Comparison of ENCODE assay signal across 8 cellular contexts in the genomic region with DNA sequence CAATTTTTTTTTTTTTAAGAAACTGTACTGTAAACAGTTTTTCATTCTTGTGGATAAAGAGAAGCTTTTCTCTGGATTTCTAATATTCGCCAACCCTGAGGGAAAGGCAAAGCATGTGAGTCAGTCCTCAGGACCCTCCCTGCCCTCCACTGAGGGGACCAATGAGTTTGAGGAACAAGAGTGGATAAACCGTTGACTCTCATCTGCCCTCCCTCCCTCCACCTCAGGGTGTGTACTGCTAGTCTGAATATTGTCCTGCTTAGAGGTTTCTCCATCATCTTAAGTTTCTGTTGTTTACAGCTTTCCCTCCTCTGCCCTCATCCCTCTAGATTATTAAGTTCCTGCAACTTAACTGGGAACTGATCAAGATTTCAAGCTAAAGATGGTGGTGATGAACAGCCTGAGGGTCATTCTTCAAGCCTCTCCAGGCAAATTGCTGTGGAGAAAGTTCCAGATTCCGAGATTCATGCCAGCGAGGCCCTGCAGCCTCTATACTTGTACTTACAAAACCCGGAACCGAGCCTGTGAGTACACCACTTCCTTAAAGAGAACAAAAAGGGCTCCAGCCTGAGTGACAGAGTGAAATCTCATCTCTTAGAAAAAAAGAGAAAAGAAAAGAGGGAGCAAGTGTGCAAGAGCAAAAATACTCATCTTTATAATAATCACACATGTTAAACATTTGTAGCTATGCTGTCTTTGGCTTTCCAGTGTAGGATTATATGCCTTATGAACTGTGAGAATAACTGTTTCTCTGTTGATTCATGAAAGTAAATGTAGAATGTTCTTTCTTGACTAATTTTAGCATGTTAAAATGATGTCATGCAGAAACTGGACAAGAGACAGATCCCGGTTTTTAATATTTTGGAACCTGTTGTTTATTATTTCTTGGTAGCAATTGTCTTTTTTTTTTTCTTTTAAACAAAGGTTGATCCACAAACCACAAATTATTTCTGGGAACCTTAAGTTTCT. TPM values are rescaled to one million over a fixed set of nuclear protein-coding genes. Genes with fewer than 3 reads are reported as not detected.
DNase-seq lines count a peak whose midpoint lies in the region; ATAC-seq and TF ChIP-seq lines count a peak whose summit lies in the region.

No MANE protein-coding gene starts in this region.

- H3K4me3 ChIP-seq in OCI-LY7 (ENCODE audit: low read depth, low read length, poor library complexity, severe bottlenecking) (no peak overlapping the region), esophagus (ENCODE audit: low read depth in 1 of 2, low read length in 2 of 2) (no peak overlapping the region), skeletal muscle satellite cell (ENCODE audit: low read length) (no peak overlapping the region), neural progenitor cell (no peak overlapping the region)

- no peak for TF ChIP-seq CTCF in OCI-LY7 (conservative IDR thresholded peaks at IDR 0.05; ENCODE audit: low read length)
- TF ChIP-seq CTCF in neural progenitor cell (IDR thresholded peaks at IDR 0.05), result no peak

- H3K27me3 ChIP-seq in esophagus (ENCODE audit: control insufficient read depth in 1 of 2, insufficient read depth in 2 of 2, low read length in 2 of 2) (no peaks in the 10 kb centered on the region), skeletal muscle satellite cell (ENCODE audit: control insufficient read depth, insufficient read depth, low read length) (no peaks in the 10 kb centered on the region), neural progenitor cell (no peaks in the 10 kb centered on the region)

- no peaks in the 10 kb centered on the region for H3K9me3 ChIP-seq in OCI-LY7 (ENCODE audit: low read length)
- H3K9me3 ChIP-seq in esophagus (ENCODE audit: control insufficient read depth in 2 of 2, insufficient read depth in 1 of 2, low read depth in 1 of 2, low read length in 1 of 2), result no peaks in the 10 kb centered on the region
- no peaks in the 10 kb centered on the region for H3K9me3 ChIP-seq in skeletal muscle satellite cell (replicated peaks; ENCODE audit: low read length)
- no peaks in the 10 kb centered on the region for H3K9me3 ChIP-seq in neural progenitor cell (ENCODE audit: low read depth)

- peaks cover 13% of the 10 kb centered on the region for H3K36me3 Mint-ChIP-seq in neural progenitor cell

- peaks cover 29% of the 10 kb centered on the region for H3F3A ChIP-seq in neural progenitor cell (ENCODE audit: low read depth)

- H3K79me2 ChIP-seq in OCI-LY7 (ENCODE audit: insufficient read depth, low read depth, low read length), result no peaks in the 10 kb centered on the region
- H3K79me2 ChIP-seq in neural progenitor cell (ENCODE audit: low read depth), result no peaks in the 10 kb centered on the region

- no peak overlapping the region for H3K4me3 Mint-ChIP-seq in neural progenitor cell

- H3K27ac Mint-ChIP-seq in neural progenitor cell, result no peak overlapping the region

- H3K4me2 ChIP-seq in OCI-LY7 (ENCODE audit: low read length), result peak overlapping the region; percentile 20; the same call in 1 of the 2 replicates
- peak overlapping the region; percentile 19 for H3K4me2 ChIP-seq in skeletal muscle satellite cell (ENCODE audit: low read length)
- no peak overlapping the region for H3K4me2 ChIP-seq in neural progenitor cell

- H3K9ac ChIP-seq in skeletal muscle satellite cell (ENCODE audit: low read depth, low read length) (peak overlapping the region; percentile 75), neural progenitor cell (no peak overlapping the region)

- DNase-seq in OCI-LY7 (ENCODE audit: low spot score) (peak; percentile 61), neural progenitor cell (ENCODE audit: low spot score) (no peak), NCI-H774 (lab: John Stamatoyannopoulos, UW) (no peak), SW480 (ENCODE audit: low spot score) (no peak)

- H3K4me1 ChIP-seq in OCI-LY7 (ENCODE audit: insufficient read depth, low read length, poor library complexity, severe bottlenecking) (peaks cover 13% of the 10 kb centered on the region), esophagus (ENCODE audit: control insufficient read depth in 2 of 2, insufficient read depth in 2 of 2, low read length in 1 of 2) (no peaks in the 10 kb centered on the region), skeletal muscle satellite cell (ENCODE audit: control insufficient read depth, insufficient read depth, low read length) (peaks cover 28% of the 10 kb centered on the region), neural progenitor cell (peaks cover 23% of the 10 kb centered on the region)

- H4K20me1 ChIP-seq in OCI-LY7 (ENCODE audit: insufficient read depth, low read length) (no peaks in the 10 kb centered on the region), neural progenitor cell (ENCODE audit: low read depth) (no peaks in the 10 kb centered on the region)

- intact Hi-C loops in OCI-LY7 (cut with micrococcal nuclease; ENCODE audit: unreplicated experiment), result no loop called here

- H3K36me3 ChIP-seq in OCI-LY7 (ENCODE audit: insufficient read depth, low read length) (no peaks in the 10 kb centered on the region), esophagus (ENCODE audit: control insufficient read depth in 2 of 2, insufficient read depth in 2 of 2, low read length in 1 of 2) (no peaks in the 10 kb centered on the region), skeletal muscle satellite cell (ENCODE audit: insufficient read depth, low read length) (no peaks in the 10 kb centered on the region), neural progenitor cell (no peaks in the 10 kb centered on the region)

- ATAC-seq in GM18868 (IDR thresholded peaks at IDR 0.05; ENCODE audit: unreplicated experiment), result peak; percentile 94
- ATAC-seq in HG02678 (IDR thresholded peaks at IDR 0.05; ENCODE audit: unreplicated experiment), result peak; percentile 85

- H3K27me3 Mint-ChIP-seq in neural progenitor cell (ENCODE audit: insufficient read depth, low read depth), result peaks cover 7% of the 10 kb centered on the region

- H3K9me3 Mint-ChIP-seq in neural progenitor cell, result peaks cover 6% of the 10 kb centered on the region

- CTCF ChIA-PET in OCI-LY7 (lab: Charles Lee; ENCODE audit: unreplicated experiment), result interaction anchor here (1.2 kb wide), 1 partner anchor 12 kb away, joined by 4 read pairs; the partner anchor contains the start of gene CA5B

- no TSS peak for BruUV-seq in OCI-LY7 (replicated peaks; lab: Mats Ljungman, UMichigan)

- 38 to 52% methylated on average over 7 of the region's 7 CpGs for WGBS in esophagus, 2 donors

- POLR2A ChIA-PET in OCI-LY7 (lab: Charles Lee), result interaction anchor here (0.6 to 2.8 kb wide), 6 partner anchors 10 to 40 kb away, joined by 4 to 11 read pairs (median 6); partner anchors contain the start of genes CA5B and ZRSR2

- H2AFZ ChIP-seq in OCI-LY7 (ENCODE audit: low read length) (peak overlapping the region; percentile 91; the same call in 1 of the 2 replicates), neural progenitor cell (replicated peaks) (no peak overlapping the region)

- H3K27ac ChIP-seq in OCI-LY7 (ENCODE audit: low read depth, low read length, poor library complexity, severe bottlenecking) (peak overlapping the region; percentile 11), esophagus (ENCODE audit: low read depth in 2 of 2, low read length in 1 of 2) (peak overlapping the region; percentile 57 to 64), neural progenitor cell (no peak overlapping the region)

- no peaks in the 10 kb centered on the region for H3K9me2 ChIP-seq in OCI-LY7 (ENCODE audit: insufficient read depth, low read length)

- peaks cover 30% of the 10 kb centered on the region for H3K4me1 Mint-ChIP-seq in neural progenitor cell

RNA-seq across cellular contexts. Expression of gene CA5B, which starts 11.9 kb away (rescaled TPM):
- 0.85 and 3.1 TPM in 2 replicates for total RNA-seq in OCI-LY7 (2014; rRNA removed; shearing (Covaris generic))
- total RNA-seq in OCI-LY7 (2022), result 6.0 and 6.2 TPM in 2 replicates
- 1 to 10 TPM; 1.5 to 1.6 TPM for polyA plus RNA-seq in esophagus
- 4.6 and 9.4 TPM in 2 replicates for total RNA-seq in skeletal muscle satellite cell (2012; rRNA removed)
- total RNA-seq in neural progenitor cell (ENCODE audit: low replicate concordance), result 5.6 and 6.7 TPM in 2 replicates

RNA-seq across cellular contexts. Expression of gene ZRSR2, which starts 40.4 kb away (rescaled TPM):
- total RNA-seq in OCI-LY7 (2014; rRNA removed; shearing (Covaris generic)), result 6.2 and 6.5 TPM in 2 replicates
- total RNA-seq in OCI-LY7 (2022) (13.7 and 14.0 TPM in 2 replicates), neural progenitor cell (ENCODE audit: low replicate concordance) (8.6 and 15.2 TPM in 2 replicates)
- 10 to 100 TPM; 11.5 to 11.9 TPM for polyA plus RNA-seq in esophagus
- total RNA-seq in skeletal muscle satellite cell (2012; rRNA removed), result 1.7 and 3.0 TPM in 2 replicates
